1 cellular context compared by ENCODE assay signal in genomic region chr6:43128926-43129325, GRCh38.
TF ChIP-seq lines count a peak whose summit lies in the region.

No MANE protein-coding gene starts in this region.

TF ChIP-seq in SK-N-SH, 30 proteins besides CTCF, POLR2A, EP300 and RAD21:
- TF ChIP-seq JUND (IDR thresholded peaks at IDR 0.05) (no peak), SIN3A (IDR thresholded peaks at IDR 0.05; ENCODE audit: borderline replicate concordance, low read depth, low read length) (no peak), USF1 (IDR thresholded peaks at IDR 0.05; ENCODE audit: borderline replicate concordance, low read depth) (no peak), YY1 (IDR thresholded peaks at IDR 0.05; ENCODE audit: low read depth) (no peak), CHD2 (IDR thresholded peaks at IDR 0.05; ENCODE audit: low read length, partially characterized antibody) (no peak), TEAD4 (IDR thresholded peaks at IDR 0.05; ENCODE audit: borderline replicate concordance, insufficient read depth) (no peak), POLR2AphosphoS5 (IDR thresholded peaks at IDR 0.05; ENCODE audit: low read depth, low read length) (no peak), REST (IDR thresholded peaks at IDR 0.05; ENCODE audit: low read depth, low read length) (no peak)
